23 cellular contexts compared by ENCODE assay signal in genomic region chr19:24101459-24102122, GRCh38. TPM values are rescaled to one million over a fixed set of nuclear protein-coding genes. Genes with fewer than 3 reads are reported as not detected.
A peak's percentile ranks its signal among the peaks of the same experiment; 100 is the strongest.
DNase-seq lines count a peak whose midpoint lies in the region; ATAC-seq and TF ChIP-seq lines count a peak whose summit lies in the region.
"Had no signal": no experiment of that assay in that cellular context is flagged by ENCODE, and none has a peak within 500 bp of the region (broad histone marks: within the 10 kb centered on the region; RNA-seq: fewer than 3 reads in every experiment).

No MANE protein-coding gene starts in this region.

- intact Hi-C loops in thyroid gland (cut with DNase I) = no loop called here

- no peak overlapping the region for H3K4me2 ChIP-seq in SK-N-SH

- DNase-seq in SK-N-SH = no peak
- DNase-seq in brain microvascular endothelial cell = peak; percentile 24
- peak; percentile 56 for DNase-seq in islet precursor cell
- no peak for DNase-seq in thyroid gland
- DNase-seq in NOMO-1 treated with dmso at 0.1 percent for 144 hours (lab: John Stamatoyannopoulos, UW; ENCODE audit: unreplicated experiment) = no peak
- no peak for DNase-seq in NCI-H1105 treated with DMSO at 0.1 percent for 48 hours (lab: John Stamatoyannopoulos, UW)
- no peak for DNase-seq in activated CD4-positive, CD25-positive, alpha-beta regulatory T cell (lab: John Stamatoyannopoulos, UW)
- DNase-seq: COR-L47, DMS 273 treated with DMSO at 0.1 percent for 48 hours, GF-D8, GM23248, HCEC 1CT, NCI-H1105, NCI-H1694, NCI-H2107, NCI-H510A treated with DMSO at 0.1 percent for 48 hours, NCI-H82, PC-3, RPMI8226, SHP77 treated with DMSO at 0.1 percent for 48 hours had no signal

- H3K9me2 ChIP-seq in SK-N-SH = no peaks in the 10 kb centered on the region

- H3K9ac ChIP-seq in SK-N-SH = no peak overlapping the region
- H3K9ac ChIP-seq: GM23248 had no signal

- no peak for TF ChIP-seq RAD21 in SK-N-SH (IDR thresholded peaks at IDR 0.05; ENCODE audit: low read length)

- CTCF ChIA-PET in SK-N-SH (lab: Yijun Ruan, JAX) = interaction anchor here (0.7 kb wide), 1 partner anchor 14 kb away, joined by 3 read pairs; the partner anchor contains the start of gene ZNF254

- H3K4me1 ChIP-seq in SK-N-SH (ENCODE audit: control insufficient read depth in 1 of 2, insufficient read depth in 2 of 2, low read depth in 1 of 2, low read length in 1 of 2) = peaks cover 0 to 5% of the 10 kb centered on the region in 2 experiments; a peak in 3 of 4 replicates
- peaks cover 22 to 35% of the 10 kb centered on the region in 2 donors for H3K4me1 ChIP-seq in thyroid gland

- 94% methylated on average over 2 of the region's 2 CpGs for WGBS in SK-N-SH (ENCODE audit: low lambda C conversion rate)
- 85 to 96% methylated on average over 2 of the region's 2 CpGs for WGBS in thyroid gland, 2 donors

- H3K36me3 ChIP-seq in SK-N-SH (replicated peaks in 1 of 2; ENCODE audit: control insufficient read depth in 1 of 2, insufficient read depth in 2 of 2, low read length in 1 of 2) (peaks cover 34 to 89% of the 10 kb centered on the region in 2 experiments), brain microvascular endothelial cell (replicated peaks) (no peaks in the 10 kb centered on the region), thyroid gland (peaks cover 2 to 5% of the 10 kb centered on the region in 2 donors)

- peaks cover 94% of the 10 kb centered on the region for H3K79me2 ChIP-seq in SK-N-SH (ENCODE audit: insufficient read depth)

- TF ChIP-seq EP300 in SK-N-SH (IDR thresholded peaks at IDR 0.05; ENCODE audit: borderline replicate concordance in 1 of 2, low read depth in 1 of 2, low read length in 1 of 2) = no peak

- POLR2A ChIA-PET in SK-N-SH (lab: Yijun Ruan, JAX) = no interaction called here

- no peak for ATAC-seq in SK-N-SH treated with all-trans-retinoic acid at 6 μM for 48 hours
- ATAC-seq: GM12878, PC-3 had no signal

- H3K27ac ChIP-seq in SK-N-SH (ENCODE audit: low read depth in 2 of 2, low read length in 1 of 2) = peak overlapping the region in 1 of 2 experiments; percentile 19; a peak in 1 of 4 replicates
- H3K27ac ChIP-seq in brain microvascular endothelial cell = peak overlapping the region; percentile 10
- H3K27ac ChIP-seq in thyroid gland = peak overlapping the region; percentile 59 to 76 (median 75)
- H3K27ac ChIP-seq: 22Rv1, GM23248 had no signal

- TF ChIP-seq POLR2A in thyroid gland (IDR thresholded peaks at IDR 0.05) = no peak

- H3K9me3 ChIP-seq in SK-N-SH (peaks cover 4% of the 10 kb centered on the region; the same call in 1 of the 2 replicates), thyroid gland (no peaks in the 10 kb centered on the region)

- no peak overlapping the region for H3K4me3 ChIP-seq in SK-N-SH (ENCODE audit: low read depth in 2 of 2, low read length in 1 of 2)
- H3K4me3 ChIP-seq in brain microvascular endothelial cell (ENCODE audit: low read depth, low read length) = no peak overlapping the region
- no peak overlapping the region for H3K4me3 ChIP-seq in thyroid gland (replicated peaks in 1 of 3)
- H3K4me3 ChIP-seq: GM12878, GM23248 had no signal

- H3K27me3 ChIP-seq in SK-N-SH (ENCODE audit: insufficient read depth) (no peaks in the 10 kb centered on the region), brain microvascular endothelial cell (replicated peaks) (no peaks in the 10 kb centered on the region), thyroid gland (no peaks in the 10 kb centered on the region)

- TF ChIP-seq CTCF in SK-N-SH (IDR thresholded peaks at IDR 0.05) (no peak), brain microvascular endothelial cell (IDR thresholded peaks at IDR 0.05; ENCODE audit: low read depth, low read length, missing control alignments) (no peak), thyroid gland (IDR thresholded peaks at IDR 0.05) (no peak)

- no peak overlapping the region for H2AFZ ChIP-seq in SK-N-SH (ENCODE audit: low read depth)
- H2AFZ ChIP-seq: GM23248 had no signal

- in situ Hi-C loops in brain microvascular endothelial cell (cut with HindIII; ENCODE audit: low pct_ligation_motif_present, low sequenced_read_pairs) = no loop called here

- peaks cover 17% of the 10 kb centered on the region; the same call in 1 of the 2 replicates for H4K20me1 ChIP-seq in SK-N-SH (ENCODE audit: insufficient read depth)

- peaks cover 11% of the 10 kb centered on the region for H3F3A ChIP-seq in SK-N-SH (replicated peaks; ENCODE audit: insufficient read depth)

TF ChIP-seq in SK-N-SH treated with all-trans-retinoic acid at 6 μM for 48 hours, 23 proteins besides CTCF, POLR2A, EP300 and RAD21:
- TF ChIP-seq CREB5 (CRISPR knock-in tag; IDR thresholded peaks at IDR 0.05; ENCODE audit: low read depth) = peak; percentile 67; the same call in 1 of the 2 replicates
- peak; percentile 68 for TF ChIP-seq ISL1 (CRISPR knock-in tag; IDR thresholded peaks at IDR 0.05)
- TF ChIP-seq ZFP3 (CRISPR knock-in tag; IDR thresholded peaks at IDR 0.05) = no peak

TF ChIP-seq in SK-N-SH, 30 proteins besides CTCF, POLR2A, EP300 and RAD21:
- TF ChIP-seq IRF3 (IDR thresholded peaks at IDR 0.05; ENCODE audit: low read depth, low read length) (no peak), EZH2phosphoT487 (IDR thresholded peaks at IDR 0.05; ENCODE audit: borderline replicate concordance, low read depth) (no peak), GABPA (IDR thresholded peaks at IDR 0.05; ENCODE audit: low read depth) (no peak), ELF1 (IDR thresholded peaks at IDR 0.05) (no peak), TAF1 (IDR thresholded peaks at IDR 0.05; ENCODE audit: borderline replicate concordance, low read depth, low read length) (no peak), USF2 (IDR thresholded peaks at IDR 0.05; ENCODE audit: borderline replicate concordance, low read depth, low read length) (no peak), GATA2 (CRISPR knock-in tag; IDR thresholded peaks at IDR 0.05) (no peak), RFX5 (IDR thresholded peaks at IDR 0.05; ENCODE audit: low read length) (no peak), NFIC (IDR thresholded peaks at IDR 0.05; ENCODE audit: borderline replicate concordance) (no peak)
TF ChIP-seq in SK-N-SH: peak in this region for 0.

RNA-seq across cellular contexts. Expression of gene ZNF254, which starts 14.6 kb away (rescaled TPM):
- 3.1 and 4.2 TPM in 2 replicates for polyA plus RNA-seq in SK-N-SH (2012; rRNA removed)
- 3.9 and 5.2 TPM in 2 replicates for polyA plus RNA-seq in SK-N-SH (2012; cell fraction: cytosol; rRNA removed)
- 3.4 and 6.1 TPM in 2 replicates for polyA plus RNA-seq in SK-N-SH (2012; cell fraction: nucleus; rRNA removed)
- total RNA-seq in thyroid gland = 10 to 100 TPM; 61.1 to 85.4 (median 64.9) TPM

Comparison
In these comparisons a context has a peak if more than half of its experiments do, and no peak if none do; other contexts are left out.
1. DNase-seq: peak in brain microvascular endothelial cell (single experiment) and islet precursor cell (single experiment); none in SK-N-SH (single experiment), thyroid gland (0 of 2), NOMO-1 treated with dmso at 0.1 percent for 144 hours (single experiment), NCI-H1105 treated with DMSO at 0.1 percent for 48 hours (single experiment) and activated CD4-positive, CD25-positive, alpha-beta regulatory T cell (0 of 4).